Comparison of ENCODE assay signal across 18 cellular contexts in the genomic region with DNA sequence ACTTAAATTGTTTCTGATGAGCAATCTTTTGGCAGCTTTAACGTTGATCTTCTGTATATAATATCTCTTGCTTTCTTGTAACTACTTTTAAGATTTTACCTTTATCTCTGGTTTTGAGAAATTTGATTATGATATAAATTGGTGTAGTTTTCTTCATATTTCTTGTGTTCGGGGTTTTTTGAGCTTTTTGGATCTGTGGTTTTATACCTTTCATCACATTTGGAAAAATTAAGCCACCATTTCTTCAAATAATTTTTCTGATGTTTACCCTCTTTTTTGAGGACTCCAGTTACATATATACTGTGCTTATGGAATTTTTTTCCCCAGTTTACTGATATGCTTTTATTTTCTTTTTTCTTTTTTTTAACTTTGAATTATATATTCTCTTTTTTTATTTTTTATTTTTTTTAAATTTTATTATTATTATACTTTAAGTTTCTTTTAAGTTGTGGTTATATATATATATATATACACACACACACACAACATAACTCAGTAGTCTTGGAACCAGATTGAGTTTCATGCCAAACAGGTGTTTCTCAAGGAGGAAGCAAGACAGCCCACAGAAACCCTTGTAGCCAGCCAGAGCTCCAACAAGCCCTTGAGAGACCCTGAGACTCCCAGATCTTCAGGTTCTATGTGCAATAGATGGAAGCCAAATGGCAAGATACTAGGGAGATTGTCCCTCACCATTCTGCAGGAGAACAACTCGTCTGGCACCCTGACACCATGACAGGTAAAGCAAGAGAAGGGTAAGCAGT. TPM values are rescaled to one million over a fixed set of nuclear protein-coding genes. Genes with fewer than 3 reads are reported as not detected.
DNase-seq lines count a peak whose midpoint lies in the region; ATAC-seq, FAIRE-seq and TF ChIP-seq lines count a peak whose summit lies in the region.
"Had no signal": no experiment of that assay in that cellular context is flagged by ENCODE, and none has a peak within 500 bp of the region (broad histone marks: within the 10 kb centered on the region; RNA-seq: fewer than 3 reads in every experiment).

No MANE protein-coding gene starts in this region.

- intact Hi-C loops in kidney (cut with DNase I) (no loop called here), vagina (cut with DNase I) (no loop called here)

- H3K4me3 ChIP-seq in kidney (ENCODE audit: low read length in 2 of 2) (no peak overlapping the region), vagina (no peak overlapping the region), SJCRH30 (no peak overlapping the region)
- H3K4me3 ChIP-seq: testis had no signal

- TF ChIP-seq CTCF in kidney (IDR thresholded peaks at IDR 0.05; ENCODE audit: borderline replicate concordance, extremely low read depth, insufficient read depth) (no peak), vagina (IDR thresholded peaks at IDR 0.05) (no peak)

- ATAC-seq in GM19023 (IDR thresholded peaks at IDR 0.05; ENCODE audit: unreplicated experiment) (peak; percentile 71), GM21619 (IDR thresholded peaks at IDR 0.05; ENCODE audit: unreplicated experiment) (peak; percentile 62), HG03097 (IDR thresholded peaks at IDR 0.05; ENCODE audit: low FRiP score, unreplicated experiment) (peak; percentile 60)

- no peak for TF ChIP-seq POLR2A in vagina (IDR thresholded peaks at IDR 0.05)

- H3K36me3 ChIP-seq in kidney (ENCODE audit: control insufficient read depth in 1 of 2, insufficient read depth in 2 of 2, low read length in 2 of 2) (no peaks in the 10 kb centered on the region), vagina (no peaks in the 10 kb centered on the region), SJCRH30 (no peaks in the 10 kb centered on the region)

- H3K4me1 ChIP-seq in kidney (ENCODE audit: control insufficient read depth in 1 of 2, insufficient read depth in 1 of 2, low read depth in 1 of 2, low read length in 2 of 2) (no peaks in the 10 kb centered on the region), vagina (no peaks in the 10 kb centered on the region), SJCRH30 (no peaks in the 10 kb centered on the region)
- H3K4me1 ChIP-seq: testis had no signal

- FAIRE-seq in kidney (lab: Jason Lieb, UNC) = peak; percentile 29

- DNase-seq in kidney (no peak), OCI-M1 (lab: John Stamatoyannopoulos, UW) (no peak), vagina (ENCODE audit: extremely low spot score in 2 of 2) (no peak), SJCRH30 (no peak), HUDEP-2 (lab: John Stamatoyannopoulos, UW; ENCODE audit: unreplicated experiment in 76 of 76) (no peak)
- DNase-seq: activated CD4-positive, alpha-beta T cell treated with anti-CD3 and anti-CD28 coated beads, Interleukin-2, amount 50 U/mL, for 1 hour; EL; immature natural killer cell; NCI-H1436; NCI-H524 treated with DMSO at 0.1 percent for 48 hours; T-helper 2 cell; testis had no signal

- H3K27ac ChIP-seq in kidney (ENCODE audit: low read depth in 2 of 2, low read length in 2 of 2) (no peak overlapping the region), vagina (no peak overlapping the region), SJCRH30 (no peak overlapping the region)
- H3K27ac ChIP-seq: C4-2B, RWPE1, testis had no signal

- no peak overlapping the region for H3K9ac ChIP-seq in kidney (ENCODE audit: low read length in 2 of 2)

- H3K27me3 ChIP-seq in vagina (no peaks in the 10 kb centered on the region), SJCRH30 (no peaks in the 10 kb centered on the region)
- H3K27me3 ChIP-seq: testis had no signal

- peaks cover 0 to 3% of the 10 kb centered on the region in 2 donors for H3K9me3 ChIP-seq in kidney (ENCODE audit: control insufficient read depth in 1 of 2, low read length in 2 of 2)
- H3K9me3 ChIP-seq in vagina = no peaks in the 10 kb centered on the region
- H3K9me3 ChIP-seq in SJCRH30 (replicated peaks) = no peaks in the 10 kb centered on the region
- H3K9me3 ChIP-seq: testis had no signal

RNA-seq across cellular contexts. Expression of gene NME8, which starts 27.5 kb away (rescaled TPM):
- total RNA-seq in kidney (0.44 TPM), vagina (not detected)
- polyA plus RNA-seq in kidney (ENCODE audit: insufficient read depth, low read depth, low replicate concordance) = 1.2 TPM
- not detected in 2 replicates for total RNA-seq in SJCRH30 (2014; rRNA removed; shearing (Covaris generic))
- total RNA-seq: fibroblast of villous mesenchyme had no signal
